In the genomic region with DNA sequence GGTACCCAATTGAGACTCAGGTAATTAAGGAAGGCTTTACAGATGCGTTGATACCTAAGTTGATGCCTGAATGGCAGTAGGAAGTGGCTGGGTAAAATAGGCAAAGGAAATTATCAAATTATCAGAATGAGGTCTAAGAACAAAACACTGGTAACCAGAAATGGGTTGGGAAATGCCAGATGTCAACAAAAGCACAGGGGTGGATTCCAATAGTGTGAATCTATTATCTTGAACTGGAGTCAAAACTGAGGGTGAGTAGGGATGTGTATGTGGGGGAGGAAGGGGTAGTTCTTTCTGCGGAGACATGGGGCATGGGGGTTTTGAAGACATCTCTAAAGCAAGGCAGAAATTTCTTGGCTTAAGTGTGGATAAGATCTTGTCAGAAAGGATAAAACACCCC, we compare ENCODE assay signal across 20 cellular contexts. TPM values are rescaled to one million over a fixed set of nuclear protein-coding genes. Genes with fewer than 3 reads are reported as not detected.
DNase-seq lines count a peak whose midpoint lies in the region; FAIRE-seq and TF ChIP-seq lines count a peak whose summit lies in the region.
"Had no signal": no experiment of that assay in that cellular context is flagged by ENCODE, and none has a peak within 500 bp of the region (broad histone marks: within the 10 kb centered on the region; RNA-seq: fewer than 3 reads in every experiment).

No MANE protein-coding gene starts in this region.

- DNase-seq in AG10803 (ENCODE audit: low read depth) (peak; percentile 70), GM19239 (ENCODE audit: insufficient read length, low spot score) (no peak), choroid plexus epithelial cell (ENCODE audit: low read depth) (peak; percentile 43), foreskin fibroblast (peak; percentile 32 to 68), SK-N-DZ (ENCODE audit: low spot score) (no peak), small intestine (no peak), DMS53 (lab: John Stamatoyannopoulos, UW) (no peak)
- DNase-seq: Calu3; CD8-positive, alpha-beta T cell; Kasumi-1; MG63; NCI-H1092; NCI-H2081; NCI-H2171 treated with DMSO at 0.1 percent for 48 hours; NCI-H446; NCI-H69; Peyer's patch had no signal

- H3K4me1 ChIP-seq in small intestine (ENCODE audit: control insufficient read depth in 2 of 2, insufficient read depth in 1 of 2, low read depth in 1 of 2, low read length in 1 of 2) = no peaks in the 10 kb centered on the region
- H3K4me1 ChIP-seq: HAP-1, Peyer's patch, SJSA1 had no signal

- no peaks in the 10 kb centered on the region for H3K9me3 ChIP-seq in small intestine (ENCODE audit: control insufficient read depth, low read depth)
- H3K9me3 ChIP-seq: BLaER1 treated with 17β-estradiol and CSF1 and Interleukin-3, amounts not matched to agents 10 nM and 100 nM; HAP-1; MG63; Peyer's patch; SJSA1 had no signal

- H3K36me3 ChIP-seq in small intestine (ENCODE audit: control insufficient read depth in 2 of 2, insufficient read depth in 2 of 2, low read length in 2 of 2) = no peaks in the 10 kb centered on the region
- H3K36me3 ChIP-seq: BLaER1 treated with 17β-estradiol and CSF1 and Interleukin-3, amounts not matched to agents 10 nM and 100 nM; HAP-1; MG63; Peyer's patch; SJSA1 had no signal

- H3K4me3 ChIP-seq in AG10803 (ENCODE audit: low read length) = no peak overlapping the region
- H3K4me3 ChIP-seq in choroid plexus epithelial cell (ENCODE audit: low read depth, low read length) = no peak overlapping the region
- no peak overlapping the region for H3K4me3 ChIP-seq in foreskin fibroblast (ENCODE audit: low read depth in 1 of 2, low read length in 2 of 2)
- H3K4me3 ChIP-seq in small intestine (ENCODE audit: low read depth in 1 of 2, low read length in 2 of 2) = no peak overlapping the region
- H3K4me3 ChIP-seq: BLaER1 treated with 17β-estradiol and CSF1 and Interleukin-3, amounts not matched to agents 10 nM and 100 nM; HAP-1; MG63; Peyer's patch; SJSA1 had no signal

- FAIRE-seq in GM19239 (lab: Jason Lieb, UNC) = peak; percentile 40
- FAIRE-seq in small intestine (lab: Jason Lieb, UNC) = no peak

- H3K27me3 ChIP-seq in small intestine (ENCODE audit: control insufficient read depth in 2 of 2, insufficient read depth in 2 of 2, low read length in 2 of 2) = no peaks in the 10 kb centered on the region
- H3K27me3 ChIP-seq: BLaER1 treated with 17β-estradiol and CSF1 and Interleukin-3, amounts not matched to agents 10 nM and 100 nM; MG63; Peyer's patch; SJSA1 had no signal

- 86 to 95% (median 88%) methylated on average over 2 of the region's 2 CpGs for WGBS in small intestine, 3 donors

- TF ChIP-seq CTCF in AG10803 (conservative IDR thresholded peaks at IDR 0.05; ENCODE audit: low read length) (no peak), choroid plexus epithelial cell (conservative IDR thresholded peaks at IDR 0.05; ENCODE audit: low read depth, low read length) (no peak), foreskin fibroblast (IDR thresholded peaks at IDR 0.05; ENCODE audit: low read depth, low read length) (no peak)

- no peak overlapping the region for H3K27ac ChIP-seq in small intestine (ENCODE audit: low read depth in 1 of 2, low read length in 1 of 2)
- H3K27ac ChIP-seq: BLaER1 treated with 17β-estradiol and CSF1 and Interleukin-3, amounts not matched to agents 10 nM and 100 nM; Peyer's patch; SJSA1 had no signal

RNA-seq across cellular contexts. Expression of a gene that starts 16.0 kb away (rescaled TPM):
- polyA plus RNA-seq in SK-N-DZ (2014; cell fraction: cytosol; rRNA removed) = 59.9 and 65.6 TPM in 2 replicates
- polyA plus RNA-seq in SK-N-DZ (2014; cell fraction: nucleus; rRNA removed) = 36.4 and 37.4 TPM in 2 replicates
- 1 to 10 TPM; 3.6 to 8.4 (median 5.4) TPM for polyA plus RNA-seq in small intestine

RNA-seq across cellular contexts. Expression of a gene that starts 49.5 kb away (rescaled TPM):
- 0.64 TPM in 1 of 2 replicates, not detected in the other for polyA plus RNA-seq in SK-N-DZ (2014; cell fraction: cytosol; rRNA removed)
- polyA plus RNA-seq in SK-N-DZ (2014; cell fraction: nucleus; rRNA removed) = 0.09 TPM in 1 of 2 replicates, not detected in the other
- polyA plus RNA-seq in small intestine = 1 to 10 TPM; 3.3 to 5.4 (median 4.5) TPM

Comparison
In these comparisons a context has a peak if more than half of its experiments do, and no peak if none do; other contexts are left out.
1. DNase-seq: peak in AG10803 (single experiment), choroid plexus epithelial cell (single experiment) and foreskin fibroblast (2 of 2); none in GM19239 (single experiment), SK-N-DZ (single experiment), small intestine (single experiment) and DMS53 (single experiment).